Comparison of ENCODE assay signal across 8 cellular contexts in the genomic region with DNA sequence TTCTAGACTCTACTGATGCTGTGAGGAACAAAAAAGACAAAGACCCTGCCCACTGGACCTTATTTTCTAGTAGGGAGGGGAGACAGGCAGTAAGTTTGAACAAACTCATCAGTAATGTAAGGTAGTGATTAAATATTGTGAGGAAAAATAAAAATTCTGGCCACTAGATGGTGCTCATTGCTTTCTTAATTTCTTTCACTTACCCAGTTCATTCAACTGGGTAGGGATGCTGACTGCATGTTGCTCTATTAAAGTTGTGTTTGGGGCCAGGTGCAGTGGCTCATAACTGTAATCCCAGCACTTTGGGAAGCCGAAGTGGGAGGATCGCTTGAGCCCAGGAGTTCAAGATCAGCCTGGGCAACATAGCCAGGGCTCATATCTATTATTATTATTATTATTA. TPM values are rescaled to one million over a fixed set of nuclear protein-coding genes. Genes with fewer than 3 reads are reported as not detected.
DNase-seq lines count a peak whose midpoint lies in the region; ATAC-seq and TF ChIP-seq lines count a peak whose summit lies in the region.

No MANE protein-coding gene starts in this region.

- CTCF ChIA-PET in Panc1 (lab: Charles Lee) = interaction anchor here (0.6 to 1.6 kb wide), 4 partner anchors 40 to 474 kb away, joined by 3 to 7 read pairs (median 4); no protein-coding TSS in a partner anchor

- WGBS in mesenchymal stem cell = no CpG with 5 or more reads among the region's 2 CpGs

- no peak overlapping the region for H2BK15ac ChIP-seq in mesenchymal stem cell (ENCODE audit: low read depth, poor library complexity, severe bottlenecking)

- POLR2A ChIA-PET in Panc1 (lab: Charles Lee) = interaction anchor here (0.6 kb wide), 1 partner anchor 476 kb away, joined by 11 read pairs; no protein-coding TSS in a partner anchor

- in situ Hi-C loops in Panc1 (cut with HindIII; ENCODE audit: low pct_unique_long_range_greater_than_20kb, low sequenced_read_pairs) = no loop called here

- H2AK5ac ChIP-seq in mesenchymal stem cell (ENCODE audit: low read length, severe bottlenecking) = no peak overlapping the region

- H3K4ac ChIP-seq in mesenchymal stem cell (ENCODE audit: low read depth in 1 of 2, low read length in 2 of 2) = no peak overlapping the region

- no peak overlapping the region for H3K9ac ChIP-seq in mesenchymal stem cell (ENCODE audit: low read length)

- no peak overlapping the region for H2AFZ ChIP-seq in mesenchymal stem cell (ENCODE audit: low read depth, low read length)

- no peak overlapping the region for H2BK5ac ChIP-seq in mesenchymal stem cell (ENCODE audit: low read depth, low read length, poor library complexity, severe bottlenecking)

- no peak overlapping the region for H4K91ac ChIP-seq in mesenchymal stem cell (ENCODE audit: low read length)

- DNase-seq in GM03348 (ENCODE audit: low spot score) (peak; percentile 62), H7 (peak; percentile 62), M059J (ENCODE audit: low read depth) (peak; percentile 82), Panc1 (ENCODE audit: low read depth, low spot score) (peak; percentile 72), dermis microvascular lymphatic vessel endothelial cell (ENCODE audit: low read depth in 2 of 2) (peak; percentile 64 to 74), mesenchymal stem cell (peak; percentile 73), MG63 (no peak)

- TF ChIP-seq CTCF in 22Rv1 (IDR thresholded peaks at IDR 0.05) = peak; percentile 52
- peak; percentile 67 for TF ChIP-seq CTCF in Panc1 (IDR thresholded peaks at IDR 0.05)

- H3K27ac ChIP-seq in 22Rv1 (no peak overlapping the region), Panc1 (ENCODE audit: low read length) (no peak overlapping the region), mesenchymal stem cell (ENCODE audit: low read length, poor library complexity, severe bottlenecking) (no peak overlapping the region)

- ATAC-seq in Panc1 = peak; percentile 96

- no peak overlapping the region for H4K8ac ChIP-seq in mesenchymal stem cell (ENCODE audit: low read length)

- no peak overlapping the region for H2BK12ac ChIP-seq in mesenchymal stem cell (ENCODE audit: low read length in 2 of 2)

- H3K23ac ChIP-seq in mesenchymal stem cell (ENCODE audit: low read length in 2 of 2) = no peak overlapping the region

- H3K27me3 ChIP-seq in H7 (ENCODE audit: control insufficient read depth, insufficient read depth, low read length) (no peaks in the 10 kb centered on the region), Panc1 (ENCODE audit: control insufficient read depth, insufficient read depth, low read length) (peaks cover 4% of the 10 kb centered on the region; the same call in 1 of the 2 replicates), mesenchymal stem cell (ENCODE audit: control insufficient read depth in 1 of 2, insufficient read depth in 1 of 2, low read length in 2 of 2) (no peaks in the 10 kb centered on the region), MG63 (no peaks in the 10 kb centered on the region)

- BruUV-seq in Panc1 (replicated peaks; lab: Mats Ljungman, UMichigan) = no TSS peak

- H3K4me3 ChIP-seq in H7 (ENCODE audit: insufficient read depth, low read depth, low read length) = no peak overlapping the region
- H3K4me3 ChIP-seq in Panc1 (ENCODE audit: low read depth in 2 of 2, low read length in 2 of 2) = no peak overlapping the region
- no peak overlapping the region for H3K4me3 ChIP-seq in mesenchymal stem cell (ENCODE audit: insufficient read depth in 1 of 2, low read depth in 1 of 2, low read length in 2 of 2)
- H3K4me3 ChIP-seq in MG63 = no peak overlapping the region

- H3K18ac ChIP-seq in mesenchymal stem cell (ENCODE audit: low read depth in 1 of 2, low read length in 2 of 2) = no peak overlapping the region

- no peaks in the 10 kb centered on the region for H3K9me3 ChIP-seq in Panc1 (ENCODE audit: control insufficient read depth, insufficient read depth, low read depth, low read length)
- H3K9me3 ChIP-seq in mesenchymal stem cell (ENCODE audit: control insufficient read depth, low read length) = no peaks in the 10 kb centered on the region
- no peaks in the 10 kb centered on the region for H3K9me3 ChIP-seq in MG63

- H3K4me2 ChIP-seq in mesenchymal stem cell (ENCODE audit: low read length, poor library complexity, severe bottlenecking) = no peak overlapping the region

- no peaks in the 10 kb centered on the region for H3K4me1 ChIP-seq in Panc1 (ENCODE audit: control insufficient read depth, insufficient read depth, low read length)
- peaks cover under 1% of the 10 kb centered on the region for H3K4me1 ChIP-seq in mesenchymal stem cell (ENCODE audit: control insufficient read depth, insufficient read depth, low read depth, low read length)

- no peak overlapping the region for H3K14ac ChIP-seq in mesenchymal stem cell (ENCODE audit: low read length in 2 of 2)

- H2BK120ac ChIP-seq in mesenchymal stem cell (ENCODE audit: low read depth, low read length) = no peak overlapping the region

- H3K36me3 ChIP-seq in H7 (replicated peaks; ENCODE audit: control insufficient read depth, insufficient read depth, low read length) (no peaks in the 10 kb centered on the region), Panc1 (ENCODE audit: control insufficient read depth, insufficient read depth, low read length) (no peaks in the 10 kb centered on the region), mesenchymal stem cell (ENCODE audit: control insufficient read depth in 1 of 2, insufficient read depth in 2 of 2, low read depth in 1 of 2, low read length in 2 of 2) (peaks cover 0 to 6% of the 10 kb centered on the region in 2 experiments), MG63 (no peaks in the 10 kb centered on the region)

- H3K79me1 ChIP-seq in mesenchymal stem cell (replicated peaks; ENCODE audit: low read length, poor library complexity, severe bottlenecking) = no peaks in the 10 kb centered on the region

- intact Hi-C loops in Panc1 (cut with micrococcal nuclease; ENCODE audit: unreplicated experiment) = loop anchor here (1.0 to 2.0 kb wide), 2 partner anchors 360 to 456 kb away; no protein-coding TSS in a partner anchor

RNA-seq across cellular contexts. Expression of gene KYAT3, which starts 6.3 kb away (rescaled TPM):
- total RNA-seq in H7 (2014; rRNA removed; shearing (Covaris generic)) = 33.7 and 45.9 TPM in 2 replicates
- total RNA-seq in M059J (2014; rRNA removed; shearing (Covaris generic)) = 44.4 and 52.2 TPM in 2 replicates
- 18.5 TPM for total RNA-seq in Panc1 (2021; ENCODE audit: unreplicated experiment)
- 12.1 TPM for polyA plus RNA-seq in Panc1 (2012; ENCODE audit: insufficient read length)
- total RNA-seq in dermis microvascular lymphatic vessel endothelial cell = 16.8 and 17.3 TPM in 2 replicates
- polyA plus RNA-seq in mesenchymal stem cell (2013, experiment 1 of 2) = 23.4 TPM
- 24.0 TPM for polyA plus RNA-seq in mesenchymal stem cell (2013, experiment 2 of 2)
- 5.8 and 5.9 TPM in 2 replicates for total RNA-seq in MG63 (2014; rRNA removed; shearing (Covaris generic); ENCODE audit: low replicate concordance)

RNA-seq across cellular contexts. Expression of gene RBMXL1, which starts 6.3 kb away (rescaled TPM):
- total RNA-seq in H7 (2014; rRNA removed; shearing (Covaris generic)) = 10.7 and 12.2 TPM in 2 replicates
- total RNA-seq in M059J (2014; rRNA removed; shearing (Covaris generic)) = 10.6 and 15.9 TPM in 2 replicates
- total RNA-seq in Panc1 (2021; ENCODE audit: unreplicated experiment) (9.6 TPM), dermis microvascular lymphatic vessel endothelial cell (5.7 and 6.2 TPM in 2 replicates)
- polyA plus RNA-seq in Panc1 (2012; ENCODE audit: insufficient read length) = 7.1 TPM
- polyA plus RNA-seq in mesenchymal stem cell (2013, experiment 1 of 2) = 4.4 TPM
- polyA plus RNA-seq in mesenchymal stem cell (2013, experiment 2 of 2) = 4.5 TPM
- total RNA-seq in MG63 (2014; rRNA removed; shearing (Covaris generic); ENCODE audit: low replicate concordance) = 8.0 and 11.9 TPM in 2 replicates

RNA-seq across cellular contexts. Expression of gene GBP3, which starts 23.9 kb away (rescaled TPM):
- total RNA-seq in H7 (2014; rRNA removed; shearing (Covaris generic)) = not detected in 2 replicates
- total RNA-seq in M059J (2014; rRNA removed; shearing (Covaris generic)) = 88.8 and 89.5 TPM in 2 replicates
- total RNA-seq in Panc1 (2021; ENCODE audit: unreplicated experiment) (2.5 TPM), dermis microvascular lymphatic vessel endothelial cell (13.0 and 15.6 TPM in 2 replicates)
- 1.1 TPM for polyA plus RNA-seq in Panc1 (2012; ENCODE audit: insufficient read length)
- polyA plus RNA-seq in mesenchymal stem cell (2013, experiment 1 of 2) = 5.6 TPM
- polyA plus RNA-seq in mesenchymal stem cell (2013, experiment 2 of 2) = 6.5 TPM
- total RNA-seq in MG63 (2014; rRNA removed; shearing (Covaris generic); ENCODE audit: low replicate concordance) = 18.5 and 25.0 TPM in 2 replicates
